9 cellular contexts compared by ENCODE assay signal in the genomic region with DNA sequence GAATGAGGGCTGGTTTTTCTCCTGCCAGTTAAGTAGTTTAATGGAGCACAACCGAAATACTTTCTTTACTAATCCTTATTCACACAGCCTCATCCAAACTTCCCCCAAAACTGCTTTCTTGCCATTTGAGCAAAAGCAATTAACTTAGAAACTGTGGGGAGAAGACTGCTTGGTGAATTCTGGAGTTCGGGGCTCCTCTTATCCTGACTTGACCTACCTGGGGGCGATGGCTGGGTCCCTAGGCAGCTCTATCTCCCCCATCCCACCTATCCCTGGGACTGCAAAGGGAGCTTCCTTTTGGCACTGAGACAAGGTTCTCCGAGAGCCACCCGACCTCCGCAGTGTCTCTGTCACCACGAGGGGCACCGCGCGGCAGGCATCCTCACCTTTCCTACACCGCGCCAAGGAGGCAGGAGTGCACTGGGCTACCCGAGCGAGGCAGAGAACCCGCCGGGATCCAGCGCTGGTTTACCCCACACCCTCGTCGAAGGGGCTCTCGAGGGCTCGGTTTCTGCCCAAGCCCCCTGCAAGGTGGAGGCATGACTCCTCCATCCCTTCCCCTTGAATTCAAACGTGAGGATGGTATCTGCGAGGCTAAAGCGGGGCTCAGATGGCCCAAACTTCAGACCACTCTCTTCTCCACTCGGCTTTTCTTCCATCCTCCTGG. TPM values are rescaled to one million over a fixed set of nuclear protein-coding genes. Genes with fewer than 3 reads are reported as not detected.
DNase-seq lines count a peak whose midpoint lies in the region; ATAC-seq and TF ChIP-seq lines count a peak whose summit lies in the region.
"Had no signal": no experiment of that assay in that cellular context is flagged by ENCODE, and none has a peak within 500 bp of the region (broad histone marks: within the 10 kb centered on the region; RNA-seq: fewer than 3 reads in every experiment).

No MANE protein-coding gene starts in this region.

- CTCF ChIA-PET in PC-9 (lab: Charles Lee) = interaction anchor here (0.5 kb wide), 2 partner anchors 28 to 31 kb away, joined by 4 to 7 read pairs; a partner anchor contains a TSS

- no peaks in the 10 kb centered on the region for H3K9me2 ChIP-seq in PC-9 (ENCODE audit: insufficient read depth)

- peaks cover 21% of the 10 kb centered on the region for H3K36me3 ChIP-seq in PC-9 (ENCODE audit: low read depth)
- peaks cover 0 to 33% (median 21%) of the 10 kb centered on the region in 9 donors for H3K36me3 ChIP-seq in heart right ventricle
- H3K36me3 ChIP-seq in prostate gland = peaks cover 0 to 5% of the 10 kb centered on the region in 2 donors

- H3F3A ChIP-seq in PC-9 (ENCODE audit: insufficient read depth, low read depth) = peaks cover 35% of the 10 kb centered on the region

- H3K4me3 ChIP-seq in HFF-Myc (replicated peaks; ENCODE audit: low read depth, low read length) = peak overlapping the region; percentile 70
- H3K4me3 ChIP-seq in PC-9 = peak overlapping the region; percentile 90
- peak overlapping the region; percentile 75 to 99 (median 87) for H3K4me3 ChIP-seq in heart right ventricle
- H3K4me3 ChIP-seq in prostate gland = peak overlapping the region; percentile 95 to 97

- H3K4me2 ChIP-seq in PC-9 = peak overlapping the region; percentile 89

- peaks cover 44% of the 10 kb centered on the region for H4K20me1 ChIP-seq in PC-9 (ENCODE audit: insufficient read depth)

- H2AFZ ChIP-seq in PC-9 = peak overlapping the region; percentile 80

- WGBS in heart right ventricle, 2 donors = 3% methylated on average over 25 of the region's 25 CpGs
- 1% methylated on average over 25 of the region's 25 CpGs for WGBS in prostate gland

- H3K27me3 ChIP-seq in PC-9 (ENCODE audit: insufficient read depth, low read depth) (no peaks in the 10 kb centered on the region), heart right ventricle (no peaks in the 10 kb centered on the region), prostate gland (replicated peaks; ENCODE audit: insufficient read depth) (no peaks in the 10 kb centered on the region)

- H3K9me3 ChIP-seq in PC-9 (ENCODE audit: insufficient read depth, low read depth) (no peaks in the 10 kb centered on the region), heart right ventricle (no peaks in the 10 kb centered on the region), prostate gland (no peaks in the 10 kb centered on the region)

- TF ChIP-seq CTCF in HFF-Myc (IDR thresholded peaks at IDR 0.05; ENCODE audit: low read depth, low read length, missing control alignments) (no peak), PC-9 (conservative IDR thresholded peaks at IDR 0.05) (no peak), heart right ventricle (IDR thresholded peaks at IDR 0.05) (peak in 1 of 9 donors; percentile 8), prostate gland (IDR thresholded peaks at IDR 0.05) (no peak)

- H3K27ac ChIP-seq in PC-9 (peak overlapping the region; percentile 65), heart right ventricle (peak overlapping the region; percentile 84 to 99 (median 95)), prostate gland (peak overlapping the region; percentile 96 to 99)

- intact Hi-C loops in PC-9 (cut with micrococcal nuclease; ENCODE audit: unreplicated experiment) (loop anchor here (2.0 kb wide), 2 partner anchors 75 to 669 kb away; a partner anchor contains a TSS), heart right ventricle (cut with DNase I) (loop anchor here in 1 of 10 donors (1.0 kb wide), 1 partner anchor 68 kb away; a partner anchor contains a TSS), prostate gland (cut with DNase I) (loop anchor here (2.0 kb wide), 1 partner anchor 31 kb away; a partner anchor contains a TSS)

- peak in 5 of 8 donors; percentile 9 to 53 (median 21) for ATAC-seq in heart right ventricle
- ATAC-seq in HG02870 (IDR thresholded peaks at IDR 0.05; ENCODE audit: unreplicated experiment) = no peak

- BruUV-seq in PC-9 (replicated peaks; lab: Mats Ljungman, UMichigan) = TSS peak; percentile 54

- H3K4me1 ChIP-seq in PC-9 (replicated peaks; ENCODE audit: insufficient read depth) (peaks cover 33% of the 10 kb centered on the region), heart right ventricle (peaks cover 10 to 54% (median 36%) of the 10 kb centered on the region in 9 donors), prostate gland (replicated peaks) (peaks cover 5% of the 10 kb centered on the region)

- no peak for TF ChIP-seq POLR2A in prostate gland (IDR thresholded peaks at IDR 0.05)

- DNase-seq in D341Med (ENCODE audit: low spot score) (peak; percentile 77), HFF-Myc (ENCODE audit: extremely low read depth, low read depth) (no peak), PC-9 (peak; percentile 46 to 58), heart right ventricle (peak; percentile 20 to 32), prostate gland (ENCODE audit: low spot score) (peak; percentile 38), DMS114 treated with DMSO at 0.1 percent for 48 hours (lab: John Stamatoyannopoulos, UW; ENCODE audit: unreplicated experiment) (no peak)
- peak; percentile 7 to 34 (median 16) for DNase-seq in activated naive CD4-positive, alpha-beta T cell (lab: John Stamatoyannopoulos, UW)

- H3K79me2 ChIP-seq in PC-9 (ENCODE audit: low read depth) = peaks cover 95% of the 10 kb centered on the region

- POLR2A ChIA-PET in PC-9 (lab: Charles Lee; ENCODE audit: unreplicated experiment) = interaction anchor here (0.6 kb wide), 3 partner anchors 31 to 52 kb away, joined by 3 to 19 read pairs (median 5); a partner anchor contains a TSS

RNA-seq across cellular contexts. Expression of a gene that starts 0.7 kb away (rescaled TPM):
- total RNA-seq in PC-9 (2021) = 38.8 and 52.7 TPM in 2 replicates
- 10 to 100 TPM; 27.6 to 49.6 (median 36.0) TPM for total RNA-seq in heart right ventricle
- 10 to 100 TPM; 22.7 to 73.1 TPM for polyA plus RNA-seq in heart right ventricle
- 10 to 100 TPM; 16.0 to 22.9 TPM for total RNA-seq in prostate gland

RNA-seq across cellular contexts. Expression of a gene that starts 1.0 kb away (rescaled TPM):
- total RNA-seq in PC-9 (2021) = 386 and 486 TPM in 2 replicates
- total RNA-seq in heart right ventricle = 100 to 1,000 TPM; 152 to 192 (median 181) TPM
- polyA plus RNA-seq in heart right ventricle = 100 to 1,000 TPM; 103 to 185 TPM
- 100 to 1,000 TPM; 247 to 254 TPM for total RNA-seq in prostate gland

RNA-seq across cellular contexts. Expression of a gene that starts 30.5 kb away (rescaled TPM):
- total RNA-seq in PC-9 (2021) (49.3 and 53.1 TPM in 2 replicates), heart right ventricle (10 to 100 TPM; 13.8 to 26.6 (median 21.9) TPM), prostate gland (10 to 100 TPM; 49.0 to 58.6 TPM)
- polyA plus RNA-seq in heart right ventricle = 10 to 100 TPM; 18.1 to 43.5 TPM

RNA-seq across cellular contexts. Expression of a gene that starts 59.3 kb away (rescaled TPM):
- 0.13 TPM in 1 of 2 replicates, not detected in the other for total RNA-seq in PC-9 (2021)
- 100 to 1,000 TPM; 112 to 301 (median 137) TPM for total RNA-seq in heart right ventricle
- 100 to 1,000 TPM; 300 to 410 TPM for polyA plus RNA-seq in heart right ventricle
- total RNA-seq in prostate gland = 10 to 100 TPM in 1 of 2 donors, 1 to 10 TPM in 1; 7.2 to 93.6 TPM
- total RNA-seq: activated CD8-positive, alpha-beta memory T cell treated with anti-CD3 and anti-CD28 coated beads for 36 hours had no signal

Comparison
In these comparisons a context has a peak if more than half of its experiments do, and no peak if none do; other contexts are left out.
1. DNase-seq: peak in D341Med (single experiment), PC-9 (2 of 2), activated naive CD4-positive, alpha-beta T cell (4 of 4), heart right ventricle (2 of 2) and prostate gland (single experiment); none in HFF-Myc (single experiment) and DMS114 treated with DMSO at 0.1 percent for 48 hours (single experiment).
2. Peak in every context shown above with its lines, with median percentiles within 50 percentile points of each other: H3K4me3 ChIP-seq and H3K27ac ChIP-seq.